Comparison of ENCODE assay signal across 8 cellular contexts in the genomic region with DNA sequence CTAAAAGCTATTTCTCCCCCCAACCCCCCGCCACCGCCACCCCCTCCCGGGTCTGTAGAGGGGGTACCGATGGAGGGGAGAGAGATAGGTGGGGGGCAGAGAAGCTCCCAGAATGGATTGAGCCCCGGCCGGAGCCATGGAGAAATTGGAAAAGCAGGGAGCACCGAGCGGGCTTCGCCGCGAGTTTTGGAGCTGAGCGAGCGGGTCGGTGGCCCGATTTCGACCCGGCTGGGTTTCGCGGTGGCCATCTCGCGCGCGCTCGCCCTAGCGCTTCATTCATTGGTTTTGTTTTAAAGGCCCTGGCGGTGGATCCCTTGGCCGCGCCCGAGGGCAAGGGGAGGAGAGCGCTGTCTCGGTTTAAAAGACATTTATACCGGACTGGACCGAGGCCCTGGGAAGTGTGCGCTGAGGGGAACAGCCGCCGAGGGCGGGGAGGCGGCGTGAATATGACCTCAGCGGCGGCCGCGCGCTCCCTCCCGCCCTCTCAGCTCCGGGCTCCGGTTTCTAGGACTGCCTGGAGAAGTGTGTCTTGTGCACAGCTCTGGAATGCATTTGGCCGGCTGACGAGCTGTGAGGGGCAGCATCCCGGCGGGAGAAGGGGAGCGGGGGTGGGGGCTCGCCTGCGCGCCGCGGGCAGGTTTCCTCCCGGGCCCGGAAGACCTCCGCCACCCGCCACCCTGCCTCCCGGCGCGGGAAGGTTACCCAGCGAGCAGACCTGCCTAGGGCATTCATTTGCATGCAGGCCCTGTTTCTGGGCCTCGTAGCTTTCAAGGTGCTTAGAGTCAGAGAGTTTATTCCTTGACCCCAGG. TPM values are rescaled to one million over a fixed set of nuclear protein-coding genes. Genes with fewer than 3 reads are reported as not detected.
DNase-seq lines count a peak whose midpoint lies in the region; FAIRE-seq and TF ChIP-seq lines count a peak whose summit lies in the region.

No MANE protein-coding gene starts in this region.

- H3K9me3 Mint-ChIP-seq in HFFc6, result peaks cover 4% of the 10 kb centered on the region; the same call in 1 of the 2 replicates
- H3K9me3 Mint-ChIP-seq in immature natural killer cell, result no peaks in the 10 kb centered on the region

- TF ChIP-seq CTCF in HFFc6 (IDR thresholded peaks at IDR 0.05) (no peak), bronchial epithelial cell (IDR thresholded peaks at IDR 0.05; ENCODE audit: insufficient read depth, low read length, severe bottlenecking) (no peak)

- FAIRE-seq in bronchial epithelial cell (lab: Jason Lieb, UNC) (no peak), small intestine (lab: Jason Lieb, UNC) (no peak)

- DNase-seq in NCI-H2081 (lab: John Stamatoyannopoulos, UW) (peak; percentile 32 to 64), NCI-H2081 treated with DMSO at 0.1 percent for 48 hours (lab: John Stamatoyannopoulos, UW) (no peak), HFFc6 (peak; percentile 78), NCI-H1105 treated with DMSO at 0.1 percent for 48 hours (lab: John Stamatoyannopoulos, UW) (peak; percentile 65), T-helper 9 cell (peak; percentile 49), bronchial epithelial cell (ENCODE audit: low read depth) (peak; percentile 63), immature natural killer cell (peak; percentile 67 to 77 (median 77)), small intestine (peak; percentile 78)

- peaks cover 3 to 15% of the 10 kb centered on the region in 2 donors for H3K4me1 ChIP-seq in small intestine (ENCODE audit: control insufficient read depth in 2 of 2, insufficient read depth in 1 of 2, low read depth in 1 of 2, low read length in 1 of 2)

- H3K27ac ChIP-seq in small intestine (ENCODE audit: low read depth in 1 of 2, low read length in 1 of 2), result peak overlapping the region; percentile 78 to 99

- H3K27ac Mint-ChIP-seq in HFFc6 (peak overlapping the region; percentile 94), immature natural killer cell (peak overlapping the region; percentile 97 to 99 (median 98))

- H3K27me3 Mint-ChIP-seq in HFFc6 (ENCODE audit: insufficient read depth) (peaks cover 14% of the 10 kb centered on the region), immature natural killer cell (ENCODE audit: low read depth in 3 of 3) (peaks cover 36 to 42% (median 36%) of the 10 kb centered on the region in 3 donors)

- whole genome bisulfite sequencing in small intestine, 3 donors, result 0 to 1% (median 0%) methylated on average over 60 to 66 of the region's 66 CpGs

- H3K36me3 Mint-ChIP-seq in HFFc6 (ENCODE audit: low read depth) (peaks cover 26% of the 10 kb centered on the region), immature natural killer cell (peaks cover 12 to 15% (median 14%) of the 10 kb centered on the region in 3 donors)

- H3K4me1 Mint-ChIP-seq in HFFc6 (ENCODE audit: low read depth), result peaks cover 49% of the 10 kb centered on the region
- H3K4me1 Mint-ChIP-seq in immature natural killer cell, result peaks cover 18 to 23% of the 10 kb centered on the region in 2 donors

- H3K4me3 ChIP-seq in bronchial epithelial cell (ENCODE audit: low read depth, low read length), result peak overlapping the region; percentile 57
- peak overlapping the region; percentile 56 to 68 for H3K4me3 ChIP-seq in small intestine (ENCODE audit: low read depth in 1 of 2, low read length in 2 of 2)

- H3K27me3 ChIP-seq in bronchial epithelial cell (ENCODE audit: control insufficient read depth, insufficient read depth, low read length), result no peaks in the 10 kb centered on the region
- H3K27me3 ChIP-seq in small intestine (ENCODE audit: control insufficient read depth in 2 of 2, insufficient read depth in 2 of 2, low read length in 2 of 2), result no peaks in the 10 kb centered on the region

- H3K4me3 Mint-ChIP-seq in HFFc6, result peak overlapping the region; percentile 93
- H3K4me3 Mint-ChIP-seq in immature natural killer cell, result peak overlapping the region; percentile 91 to 96 (median 96)

- H3K36me3 ChIP-seq in bronchial epithelial cell (ENCODE audit: control insufficient read depth, insufficient read depth, low read length) (peaks cover 1% of the 10 kb centered on the region), small intestine (ENCODE audit: control insufficient read depth in 2 of 2, insufficient read depth in 2 of 2, low read length in 2 of 2) (peaks cover 0 to 2% of the 10 kb centered on the region in 2 donors)

- no peaks in the 10 kb centered on the region for H3K9me3 ChIP-seq in small intestine (ENCODE audit: control insufficient read depth, low read depth)

RNA-seq across cellular contexts. Expression of a gene that starts 1.7 kb away (rescaled TPM):
- total RNA-seq in HFFc6 (2021; fragmentation: NEBNext Ultra II Directional; extraction: Animal tissue kit (Norgen Biotek cat#: 25700)), result 10 to 100 TPM; 29.6 to 35.8 (median 30.7) TPM
- total RNA-seq in bronchial epithelial cell, result 11.5 and 19.2 TPM in 2 replicates
- 10 to 100 TPM; 10.1 to 17.4 (median 12.3) TPM for polyA plus RNA-seq in immature natural killer cell
- polyA plus RNA-seq in small intestine, result 10 to 100 TPM; 17.2 to 24.0 (median 18.3) TPM
